ENCODE assay signal across 16 cellular contexts in the genomic region with DNA sequence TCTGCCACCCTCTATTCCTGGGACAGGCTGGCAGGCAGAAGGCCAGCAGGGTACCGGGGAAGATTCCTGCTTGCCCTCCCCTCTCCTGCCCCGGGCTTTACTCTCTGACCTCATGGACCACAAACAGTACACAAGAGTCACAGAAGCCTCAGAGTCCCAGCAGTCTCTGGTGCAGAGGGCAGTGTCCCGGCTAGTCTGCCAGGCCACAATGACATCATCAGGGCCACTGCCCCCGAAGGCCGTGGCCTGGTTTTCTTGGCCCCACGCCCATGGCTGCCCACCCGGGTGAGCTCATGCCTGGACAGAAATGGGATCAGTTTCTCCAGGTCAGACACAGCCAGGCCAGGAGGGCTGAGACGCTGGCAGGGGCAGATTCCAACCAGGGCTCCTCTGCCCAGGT.
DNase-seq lines count a peak whose midpoint lies in the region; ATAC-seq and TF ChIP-seq lines count a peak whose summit lies in the region.
"Had no signal": no experiment of that assay in that cellular context is flagged by ENCODE, and none has a peak within 500 bp of the region (broad histone marks: within the 10 kb centered on the region; RNA-seq: fewer than 3 reads in every experiment).

No MANE protein-coding gene starts in this region.

- DNase-seq in ACHN (peak; percentile 57), HFFc6 (peak; percentile 22), WTC11 (ENCODE audit: low spot score) (no peak), left lobe of liver (ENCODE audit: low spot score) (peak; percentile 94), GM13977 (ENCODE audit: low spot score) (no peak), activated T-cell treated with anti-CD3 and anti-CD28 coated beads for 4 hours (no peak), COLO829 (ENCODE audit: low spot score) (no peak)
- DNase-seq: activated CD4-positive, alpha-beta T cell treated with anti-CD3 and anti-CD28 coated beads for 36 hours; activated gamma-delta T cell; CD8-positive, alpha-beta memory T cell; mammary epithelial cell; stimulated activated naive CD8-positive, alpha-beta T cell treated with anti-CD3 and anti-CD28 coated beads, Interleukin-15, amount 100 ng/mL, for 72 hours had no signal

- TF ChIP-seq CTCF in HFFc6 (IDR thresholded peaks at IDR 0.05) (no peak), WTC11 (IDR thresholded peaks at IDR 0.05) (no peak), GM13977 (IDR thresholded peaks at IDR 0.05; ENCODE audit: extremely low read depth, insufficient read depth, missing control alignments) (no peak)

- no peak overlapping the region for H3K4me3 Mint-ChIP-seq in HFFc6
- H3K4me3 Mint-ChIP-seq in WTC11, result no peak overlapping the region
- H3K4me3 Mint-ChIP-seq: activated CD4-positive, alpha-beta T cell treated with anti-CD3 and anti-CD28 coated beads for 36 hours; CD8-positive, alpha-beta memory T cell; natural killer cell treated with Interleukin-12 subunit alpha and Interleukin-12 subunit beta and Interleukin-15 and Interleukin-18, amount 100 ng/mL, for 72 hours; stimulated activated naive CD8-positive, alpha-beta T cell treated with anti-CD3 and anti-CD28 coated beads, Interleukin-15, amount 100 ng/mL, for 72 hours; T-helper 2 cell treated with Interferon-gamma antibody and Interleukin-4, amounts not matched to agents 5 μg/mL and 100 μg/mL, for 36 hours had no signal

- ATAC-seq in WTC11 (no peak), left lobe of liver (peak; percentile 73), GM18502 (IDR thresholded peaks at IDR 0.05; ENCODE audit: poor library complexity, unreplicated experiment) (no peak)
- ATAC-seq: activated CD4-positive, alpha-beta T cell treated with anti-CD3 and anti-CD28 coated beads for 36 hours; natural killer cell treated with Interleukin-12 subunit alpha and Interleukin-12 subunit beta and Interleukin-15 and Interleukin-18, amount 100 ng/mL, for 72 hours; stimulated activated naive CD8-positive, alpha-beta T cell treated with anti-CD3 and anti-CD28 coated beads, Interleukin-15, amount 100 ng/mL, for 72 hours had no signal

- in situ Hi-C loops in ACHN (cut with HindIII; ENCODE audit: low pct_ligation_motif_present, low pct_unique_long_range_greater_than_20kb, low sequenced_read_pairs) (no loop called here), GM13977 (cut with MboI; ENCODE audit: low pct_unique_long_range_greater_than_20kb, low sequenced_read_pairs, unreplicated experiment) (no loop called here)

- H3K9me3 Mint-ChIP-seq in HFFc6, result no peaks in the 10 kb centered on the region
- no peaks in the 10 kb centered on the region for H3K9me3 Mint-ChIP-seq in WTC11
- H3K9me3 Mint-ChIP-seq: CD8-positive, alpha-beta memory T cell; natural killer cell treated with Interleukin-12 subunit alpha and Interleukin-12 subunit beta and Interleukin-15 and Interleukin-18, amount 100 ng/mL, for 72 hours; stimulated activated naive CD8-positive, alpha-beta T cell treated with anti-CD3 and anti-CD28 coated beads, Interleukin-15, amount 100 ng/mL, for 72 hours; T-helper 2 cell treated with Interferon-gamma antibody and Interleukin-4, amounts not matched to agents 5 μg/mL and 100 μg/mL, for 36 hours had no signal

- H3K4me1 Mint-ChIP-seq in HFFc6 (ENCODE audit: low read depth) (0 out of 2 replicates have a peak, but pooled peaks cover 10% of the 10 kb centered on the region), WTC11 (no peaks in the 10 kb centered on the region)
- H3K4me1 Mint-ChIP-seq: activated CD4-positive, alpha-beta T cell treated with anti-CD3 and anti-CD28 coated beads for 36 hours; CD8-positive, alpha-beta memory T cell; stimulated activated naive CD8-positive, alpha-beta T cell treated with anti-CD3 and anti-CD28 coated beads, Interleukin-15, amount 100 ng/mL, for 72 hours had no signal

- CTCF ChIA-PET in WTC11 (lab: Charles Lee), result interaction anchor here (0.9 to 1.7 kb wide), 2 partner anchors 17 to 22 kb away, joined by 4 read pairs; no protein-coding TSS in a partner anchor

- POLR2A ChIA-PET in WTC11 (lab: Charles Lee), result no interaction called here

- H3K27me3 Mint-ChIP-seq in HFFc6 (ENCODE audit: insufficient read depth) (peaks cover 17% of the 10 kb centered on the region), WTC11 (ENCODE audit: low read depth) (no peaks in the 10 kb centered on the region)
- H3K27me3 Mint-ChIP-seq: activated CD4-positive, alpha-beta T cell treated with anti-CD3 and anti-CD28 coated beads for 36 hours; progenitor cell of endocrine pancreas had no signal

- no peaks in the 10 kb centered on the region for H3K36me3 Mint-ChIP-seq in HFFc6 (ENCODE audit: low read depth)
- no peaks in the 10 kb centered on the region for H3K36me3 Mint-ChIP-seq in WTC11
- H3K36me3 Mint-ChIP-seq: CD8-positive, alpha-beta memory T cell; natural killer cell treated with Interleukin-12 subunit alpha and Interleukin-12 subunit beta and Interleukin-15 and Interleukin-18, amount 100 ng/mL, for 72 hours had no signal

- H3K27ac Mint-ChIP-seq in HFFc6 (no peak overlapping the region), WTC11 (0 out of 2 replicates have a peak overlapping the region, but pooled peaks have one; percentile 45)
- H3K27ac Mint-ChIP-seq: activated CD4-positive, alpha-beta T cell treated with anti-CD3 and anti-CD28 coated beads for 36 hours; CD8-positive, alpha-beta memory T cell; natural killer cell treated with Interleukin-12 subunit alpha and Interleukin-12 subunit beta and Interleukin-15 and Interleukin-18, amount 100 ng/mL, for 72 hours; stimulated activated naive CD8-positive, alpha-beta T cell treated with anti-CD3 and anti-CD28 coated beads, Interleukin-15, amount 100 ng/mL, for 72 hours; T-helper 2 cell treated with Interferon-gamma antibody and Interleukin-4, amounts not matched to agents 5 μg/mL and 100 μg/mL, for 36 hours had no signal

TF ChIP-seq in WTC11, 78 proteins besides CTCF, POLR2A, EP300 and RAD21 (continues in another document):
- TF ChIP-seq, protein P1, sequence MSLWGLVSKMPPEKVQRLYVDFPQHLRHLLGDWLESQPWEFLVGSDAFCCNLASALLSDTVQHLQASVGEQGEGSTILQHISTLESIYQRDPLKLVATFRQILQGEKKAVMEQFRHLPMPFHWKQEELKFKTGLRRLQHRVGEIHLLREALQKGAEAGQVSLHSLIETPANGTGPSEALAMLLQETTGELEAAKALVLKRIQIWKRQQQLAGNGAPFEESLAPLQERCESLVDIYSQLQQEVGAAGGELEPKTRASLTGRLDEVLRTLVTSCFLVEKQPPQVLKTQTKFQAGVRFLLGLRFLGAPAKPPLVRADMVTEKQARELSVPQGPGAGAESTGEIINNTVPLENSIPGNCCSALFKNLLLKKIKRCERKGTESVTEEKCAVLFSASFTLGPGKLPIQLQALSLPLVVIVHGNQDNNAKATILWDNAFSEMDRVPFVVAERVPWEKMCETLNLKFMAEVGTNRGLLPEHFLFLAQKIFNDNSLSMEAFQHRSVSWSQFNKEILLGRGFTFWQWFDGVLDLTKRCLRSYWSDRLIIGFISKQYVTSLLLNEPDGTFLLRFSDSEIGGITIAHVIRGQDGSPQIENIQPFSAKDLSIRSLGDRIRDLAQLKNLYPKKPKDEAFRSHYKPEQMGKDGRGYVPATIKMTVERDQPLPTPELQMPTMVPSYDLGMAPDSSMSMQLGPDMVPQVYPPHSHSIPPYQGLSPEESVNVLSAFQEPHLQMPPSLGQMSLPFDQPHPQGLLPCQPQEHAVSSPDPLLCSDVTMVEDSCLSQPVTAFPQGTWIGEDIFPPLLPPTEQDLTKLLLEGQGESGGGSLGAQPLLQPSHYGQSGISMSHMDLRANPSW (CRISPR knock-in tag; conservative IDR thresholded peaks at IDR 0.05; ENCODE audit: low read depth), result no peak
- TF ChIP-seq NR1H2 (CRISPR knock-in tag; IDR thresholded peaks at IDR 0.05) (no peak), FOXJ3 (CRISPR knock-in tag; IDR thresholded peaks at IDR 0.05; ENCODE audit: borderline replicate concordance) (no peak), CBFB (CRISPR knock-in tag; IDR thresholded peaks at IDR 0.05; ENCODE audit: low read depth) (no peak), ELF4 (CRISPR knock-in tag; IDR thresholded peaks at IDR 0.05; ENCODE audit: low read depth) (no peak), ZNF219 (CRISPR knock-in tag; IDR thresholded peaks at IDR 0.05; ENCODE audit: borderline replicate concordance) (no peak), HMGA2 (CRISPR knock-in tag; IDR thresholded peaks at IDR 0.05) (no peak)
- TF ChIP-seq, protein P2, sequence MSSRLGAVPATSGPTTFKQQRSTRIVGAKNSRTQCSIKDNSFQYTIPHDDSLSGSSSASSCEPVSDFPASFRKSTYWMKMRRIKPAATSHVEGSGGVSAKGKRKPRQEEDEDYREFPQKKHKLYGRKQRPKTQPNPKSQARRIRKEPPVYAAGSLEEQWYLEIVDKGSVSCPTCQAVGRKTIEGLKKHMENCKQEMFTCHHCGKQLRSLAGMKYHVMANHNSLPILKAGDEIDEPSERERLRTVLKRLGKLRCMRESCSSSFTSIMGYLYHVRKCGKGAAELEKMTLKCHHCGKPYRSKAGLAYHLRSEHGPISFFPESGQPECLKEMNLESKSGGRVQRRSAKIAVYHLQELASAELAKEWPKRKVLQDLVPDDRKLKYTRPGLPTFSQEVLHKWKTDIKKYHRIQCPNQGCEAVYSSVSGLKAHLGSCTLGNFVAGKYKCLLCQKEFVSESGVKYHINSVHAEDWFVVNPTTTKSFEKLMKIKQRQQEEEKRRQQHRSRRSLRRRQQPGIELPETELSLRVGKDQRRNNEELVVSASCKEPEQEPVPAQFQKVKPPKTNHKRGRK (CRISPR knock-in tag; IDR thresholded peaks at IDR 0.05; ENCODE audit: borderline replicate concordance), result no peak
- TF ChIP-seq, protein P3, sequence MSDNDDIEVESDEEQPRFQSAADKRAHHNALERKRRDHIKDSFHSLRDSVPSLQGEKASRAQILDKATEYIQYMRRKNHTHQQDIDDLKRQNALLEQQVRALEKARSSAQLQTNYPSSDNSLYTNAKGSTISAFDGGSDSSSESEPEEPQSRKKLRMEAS (CRISPR knock-in tag; IDR thresholded peaks at IDR 0.05), result no peak
- TF ChIP-seq, protein P4, sequence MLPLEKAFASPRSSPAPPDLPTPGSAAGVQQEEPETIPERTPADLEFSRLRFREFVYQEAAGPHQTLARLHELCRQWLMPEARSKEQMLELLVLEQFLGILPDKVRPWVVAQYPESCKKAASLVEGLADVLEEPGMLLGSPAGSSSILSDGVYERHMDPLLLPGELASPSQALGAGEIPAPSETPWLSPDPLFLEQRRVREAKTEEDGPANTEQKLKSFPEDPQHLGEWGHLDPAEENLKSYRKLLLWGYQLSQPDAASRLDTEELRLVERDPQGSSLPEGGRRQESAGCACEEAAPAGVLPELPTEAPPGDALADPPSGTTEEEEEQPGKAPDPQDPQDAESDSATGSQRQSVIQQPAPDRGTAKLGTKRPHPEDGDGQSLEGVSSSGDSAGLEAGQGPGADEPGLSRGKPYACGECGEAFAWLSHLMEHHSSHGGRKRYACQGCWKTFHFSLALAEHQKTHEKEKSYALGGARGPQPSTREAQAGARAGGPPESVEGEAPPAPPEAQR (CRISPR knock-in tag; IDR thresholded peaks at IDR 0.05), result no peak

Comparison
In these comparisons a context has a peak if more than half of its experiments do, and no peak if none do; other contexts are left out.
1. DNase-seq: peak in ACHN (single experiment), HFFc6 (single experiment) and left lobe of liver (single experiment); none in WTC11 (single experiment), GM13977 (single experiment), activated T-cell treated with anti-CD3 and anti-CD28 coated beads for 4 hours (single experiment) and COLO829 (single experiment).